ENCODE assay signal across 27 cellular contexts in genomic region chr9:88681434-88681833, GRCh38.
"Had no signal": no experiment of that assay in that cellular context is flagged by ENCODE, and none has a peak within 500 bp of the region (broad histone marks: within the 10 kb centered on the region; RNA-seq: fewer than 3 reads in every experiment).

No MANE protein-coding gene starts in this region.

- H3K36me3 ChIP-seq: prostate gland, right atrium auricular region, spleen, tibial artery, vagina had no signal

- H3K4me1 ChIP-seq: parathyroid adenoma, prostate gland, right atrium auricular region, spleen, testis, vagina had no signal

- H3K27ac Mint-ChIP-seq: effector memory CD8-positive, alpha-beta T cell; memory B cell; mesothelial cell of epicardium; naive thymus-derived CD4-positive, alpha-beta T cell; stimulated activated memory B cell treated with anti-CD40 and anti-IgM and Interleukin-4, amounts not matched to agents 10 μg/mL and 1 μg/mL and 100 μg/mL, for 72 hours had no signal

- H3K27ac ChIP-seq: parathyroid adenoma, right atrium auricular region, spleen, testis had no signal

- H3K27me3 ChIP-seq: right atrium auricular region, spleen, testis, tibial artery, vagina had no signal

- H3K9me3 ChIP-seq: mucosa of descending colon, prostate gland, right atrium auricular region, spleen, testis, tibial artery, vagina had no signal

- DNase-seq: cerebellar nuclear complex; cortex of kidney; effector memory CD8-positive, alpha-beta T cell; erythroblast; head of caudate nucleus; mucosa of descending colon; naive thymus-derived CD4-positive, alpha-beta T cell; nephron progenitor cell; occipital lobe; spleen; stimulated activated CD4-positive, alpha-beta T cell treated with anti-CD3 and anti-CD28 coated beads, Interleukin-4, amount 100 ng/mL, for 4 hours; stimulated activated naive CD8-positive, alpha-beta T cell treated with anti-CD3 and anti-CD28 coated beads, Interleukin-15, Interleukin-2, amounts not matched to agents 100 U/mL and 50 U/mL, for 24 hours; substantia nigra; testis; tibial artery had no signal

- H3K27me3 Mint-ChIP-seq: stimulated activated memory B cell treated with anti-CD40 and anti-IgM and Interleukin-4, amounts not matched to agents 10 μg/mL and 1 μg/mL and 100 μg/mL, for 72 hours had no signal

- FAIRE-seq: endometrium, frontal cortex, keratinocyte had no signal

- H3K4me3 Mint-ChIP-seq: effector memory CD8-positive, alpha-beta T cell; memory B cell; mesothelial cell of epicardium; naive thymus-derived CD4-positive, alpha-beta T cell; nephron progenitor cell; stimulated activated memory B cell treated with anti-CD40 and anti-IgM and Interleukin-4, amounts not matched to agents 10 μg/mL and 1 μg/mL and 100 μg/mL, for 72 hours had no signal

- H3K4me1 Mint-ChIP-seq: memory B cell; stimulated activated memory B cell treated with anti-CD40 and anti-IgM and Interleukin-4, amounts not matched to agents 10 μg/mL and 1 μg/mL and 100 μg/mL, for 72 hours had no signal

- H3K36me3 Mint-ChIP-seq: memory B cell; mesothelial cell of epicardium; naive thymus-derived CD4-positive, alpha-beta T cell; stimulated activated memory B cell treated with anti-CD40 and anti-IgM and Interleukin-4, amounts not matched to agents 10 μg/mL and 1 μg/mL and 100 μg/mL, for 72 hours had no signal

- ATAC-seq: effector memory CD8-positive, alpha-beta T cell; mucosa of descending colon; naive thymus-derived CD4-positive, alpha-beta T cell; sciatic nerve; stimulated activated memory B cell treated with anti-CD40 and anti-IgM and Interleukin-4, amounts not matched to agents 10 μg/mL and 1 μg/mL and 100 μg/mL, for 72 hours; stimulated activated naive CD8-positive, alpha-beta T cell treated with anti-CD3 and anti-CD28 coated beads, Interleukin-15, Interleukin-2, amounts not matched to agents 100 U/mL and 50 U/mL, for 24 hours had no signal

- H3K4me3 ChIP-seq: lung, mucosa of descending colon, prostate gland, right atrium auricular region, spleen, testis, tibial artery, vagina had no signal
